Comparison of ENCODE assay signal across 11 cellular contexts in the genomic region with DNA sequence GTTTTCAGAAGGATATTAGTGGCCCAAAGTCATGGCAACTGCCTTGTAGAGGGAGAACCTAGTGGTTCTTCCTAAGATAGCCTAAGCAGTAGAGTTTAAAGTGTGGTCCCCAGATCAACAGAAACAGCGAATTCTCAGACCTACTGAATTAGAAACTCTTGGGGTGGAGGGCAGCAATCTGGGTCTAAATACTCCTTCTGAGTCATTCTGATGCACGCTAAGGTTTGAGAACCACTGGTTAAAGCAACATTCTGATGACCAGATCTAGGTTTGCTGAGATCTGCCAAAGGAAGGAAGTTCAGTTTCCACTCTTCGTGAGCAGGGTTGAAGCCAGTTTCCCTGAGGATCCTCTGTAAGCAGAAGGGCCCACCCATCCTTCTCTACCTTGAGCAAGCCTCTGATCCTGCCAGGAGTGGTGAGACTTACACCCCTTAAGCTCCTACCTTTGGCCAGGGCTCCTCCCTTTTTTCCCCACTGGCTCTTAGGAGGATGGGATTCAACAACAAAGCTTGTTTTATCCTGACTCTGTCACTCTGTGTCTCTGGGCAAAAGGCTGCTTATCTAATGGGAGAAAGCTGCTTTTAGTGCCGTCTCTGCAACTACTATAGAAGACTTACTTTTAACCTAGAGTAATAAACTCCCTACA. TPM values are rescaled to one million over a fixed set of nuclear protein-coding genes. Genes with fewer than 3 reads are reported as not detected.
DNase-seq lines count a peak whose midpoint lies in the region; ATAC-seq and TF ChIP-seq lines count a peak whose summit lies in the region.
"Had no signal": no experiment of that assay in that cellular context is flagged by ENCODE, and none has a peak within 500 bp of the region (broad histone marks: within the 10 kb centered on the region; RNA-seq: fewer than 3 reads in every experiment).

No MANE protein-coding gene starts in this region.

- H3K27ac ChIP-seq in upper lobe of left lung, result no peak overlapping the region

- H3K27me3 ChIP-seq in upper lobe of left lung, result no peaks in the 10 kb centered on the region

- no peaks in the 10 kb centered on the region for H3K9me3 ChIP-seq in upper lobe of left lung

- H3K36me3 ChIP-seq in upper lobe of left lung, result no peaks in the 10 kb centered on the region

- whole genome bisulfite sequencing in upper lobe of left lung, 2 donors, result 68 to 77% methylated on average over 4 of the region's 4 CpGs

- no peak for TF ChIP-seq EP300 in upper lobe of left lung (IDR thresholded peaks at IDR 0.05)

- H3K27me3 Mint-ChIP-seq in T-helper 1 cell treated with Interleukin-12 subunit alpha and Interleukin-12 subunit beta and Interleukin-4 antibody, amounts not matched to agents 30 μg/mL and 1 μg/mL, for 36 hours (ENCODE audit: low read depth), result peaks cover 15% of the 10 kb centered on the region

- no peaks in the 10 kb centered on the region for H3K9me3 Mint-ChIP-seq in T-helper 1 cell treated with Interleukin-12 subunit alpha and Interleukin-12 subunit beta and Interleukin-4 antibody, amounts not matched to agents 30 μg/mL and 1 μg/mL, for 36 hours

- peak; percentile 11 for DNase-seq in GM10266 (ENCODE audit: extremely low spot score)
- DNase-seq in NCI-H187 treated with DMSO at 0.1 percent for 48 hours (lab: John Stamatoyannopoulos, UW), result no peak
- DNase-seq in cortex of kidney (lab: John Stamatoyannopoulos, UW), result no peak
- no peak for DNase-seq in upper lobe of left lung
- no peak for DNase-seq in effector CD4-positive, alpha-beta T cell
- DNase-seq: AML-193, kidney, NCI-H774 had no signal

- H3K4me1 ChIP-seq in upper lobe of left lung, result no peaks in the 10 kb centered on the region

- H3K36me3 Mint-ChIP-seq in T-helper 1 cell treated with Interleukin-12 subunit alpha and Interleukin-12 subunit beta and Interleukin-4 antibody, amounts not matched to agents 30 μg/mL and 1 μg/mL, for 36 hours (ENCODE audit: low read depth), result no peaks in the 10 kb centered on the region

- no peak overlapping the region for H3K4me3 ChIP-seq in upper lobe of left lung

- no peak overlapping the region for H3K4me3 Mint-ChIP-seq in T-helper 1 cell treated with Interleukin-12 subunit alpha and Interleukin-12 subunit beta and Interleukin-4 antibody, amounts not matched to agents 30 μg/mL and 1 μg/mL, for 36 hours

- H3K27ac Mint-ChIP-seq in T-helper 1 cell treated with Interleukin-12 subunit alpha and Interleukin-12 subunit beta and Interleukin-4 antibody, amounts not matched to agents 30 μg/mL and 1 μg/mL, for 36 hours, result peak overlapping the region; percentile 17

- TF ChIP-seq CTCF in GM10266 (IDR thresholded peaks at IDR 0.05; ENCODE audit: control insufficient read depth, insufficient read depth, low read depth, missing control alignments) (no peak), upper lobe of left lung (IDR thresholded peaks at IDR 0.05) (no peak)

- peaks cover 10% of the 10 kb centered on the region for H3K4me1 Mint-ChIP-seq in T-helper 1 cell treated with Interleukin-12 subunit alpha and Interleukin-12 subunit beta and Interleukin-4 antibody, amounts not matched to agents 30 μg/mL and 1 μg/mL, for 36 hours (ENCODE audit: low read depth)

- ATAC-seq in GM19351 (IDR thresholded peaks at IDR 0.05; ENCODE audit: unreplicated experiment), result peak; percentile 81
- peak; percentile 84 for ATAC-seq in HG02870 (IDR thresholded peaks at IDR 0.05; ENCODE audit: unreplicated experiment)
- ATAC-seq in upper lobe of left lung (ENCODE audit: low FRiP score in 2 of 2), result no peak

- no peak for TF ChIP-seq POLR2A in upper lobe of left lung (IDR thresholded peaks at IDR 0.05)

RNA-seq across cellular contexts. Expression of a gene that starts 26.8 kb away (rescaled TPM):
- 10 to 100 TPM; 10.1 to 68.0 (median 15.0) TPM for total RNA-seq in upper lobe of left lung

Comparison
In these comparisons a context has a peak if more than half of its experiments do, and no peak if none do; other contexts are left out.
1. ATAC-seq: peak in GM19351 (single experiment) and HG02870 (single experiment); none in upper lobe of left lung (0 of 2).